12 cellular contexts compared by ENCODE assay signal in the genomic region with DNA sequence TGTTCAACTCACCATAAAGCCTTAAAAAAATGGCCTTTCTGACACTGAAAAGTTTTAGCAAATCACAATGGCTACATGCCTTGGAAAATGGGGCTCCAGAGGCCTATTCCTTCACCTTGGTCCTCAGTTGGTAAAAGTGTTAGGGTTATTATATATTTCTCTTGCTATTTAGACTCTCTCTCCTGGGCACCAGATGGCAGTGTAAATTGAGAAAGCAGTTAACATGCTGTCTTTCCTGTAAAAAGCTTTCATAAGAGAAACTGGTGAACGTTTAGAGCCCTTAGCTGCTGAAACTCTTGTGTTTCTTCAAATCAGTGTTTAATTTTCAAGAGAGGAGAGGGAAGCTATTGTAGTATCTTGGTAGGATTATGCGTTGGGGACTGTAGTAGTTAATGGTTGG.
DNase-seq lines count a peak whose midpoint lies in the region; ATAC-seq and TF ChIP-seq lines count a peak whose summit lies in the region.
"Had no signal": no experiment of that assay in that cellular context is flagged by ENCODE, and none has a peak within 500 bp of the region (broad histone marks: within the 10 kb centered on the region; RNA-seq: fewer than 3 reads in every experiment).

No MANE protein-coding gene starts in this region.

- H3K36me3 ChIP-seq in A673 (ENCODE audit: insufficient read depth, low read length, poor library complexity, severe bottlenecking) (no peaks in the 10 kb centered on the region), GM23338 (ENCODE audit: insufficient read depth) (no peaks in the 10 kb centered on the region), Panc1 (ENCODE audit: control insufficient read depth, insufficient read depth, low read length) (no peaks in the 10 kb centered on the region)
- H3K36me3 ChIP-seq: ascending aorta, transverse colon had no signal

- H3K27me3 Mint-ChIP-seq in GM23338 (ENCODE audit: insufficient read depth, low read depth, poor library complexity) (peaks cover 6% of the 10 kb centered on the region), WTC11 (ENCODE audit: low read depth) (no peaks in the 10 kb centered on the region)
- H3K27me3 Mint-ChIP-seq: T-helper 17 cell had no signal

- H3F3A ChIP-seq in GM23338 (replicated peaks; ENCODE audit: low read depth), result no peaks in the 10 kb centered on the region

- BruUV-seq in A673 (replicated peaks; lab: Mats Ljungman, UMichigan) (no TSS peak), Panc1 (replicated peaks; lab: Mats Ljungman, UMichigan) (no TSS peak)

- H3K79me2 ChIP-seq in GM23338 (replicated peaks; ENCODE audit: insufficient read depth), result no peaks in the 10 kb centered on the region

- peaks cover 6% of the 10 kb centered on the region for H3K9me2 ChIP-seq in GM23338 (ENCODE audit: insufficient read depth)

- H3K4me3 ChIP-seq in A673 (ENCODE audit: low read depth, low read length, poor library complexity, severe bottlenecking) (no peak overlapping the region), GM23338 (no peak overlapping the region), Panc1 (ENCODE audit: low read depth in 2 of 2, low read length in 2 of 2) (no peak overlapping the region), epithelial cell of proximal tubule (ENCODE audit: low read depth, low read length) (no peak overlapping the region)
- H3K4me3 ChIP-seq: ascending aorta, transverse colon had no signal

- DNase-seq in A673 (ENCODE audit: low spot score), result no peak
- no peak for DNase-seq in GM23338 (ENCODE audit: low spot score)
- no peak for DNase-seq in Panc1 (ENCODE audit: low read depth, low spot score)
- DNase-seq in epithelial cell of proximal tubule (ENCODE audit: low read depth), result no peak
- DNase-seq in middle frontal gyrus (ENCODE audit: extremely low spot score, low spot score), result no peak
- DNase-seq in NCI-H187 (lab: John Stamatoyannopoulos, UW), result no peak
- DNase-seq in WTC11 (ENCODE audit: low spot score), result no peak
- DNase-seq: NCI-H2081 treated with DMSO at 0.1 percent for 48 hours, T-helper 17 cell, transverse colon had no signal

- intact Hi-C loops in A673 (cut with micrococcal nuclease; ENCODE audit: unreplicated experiment), result no loop called here
- intact Hi-C loops in Panc1 (cut with micrococcal nuclease; ENCODE audit: unreplicated experiment), result loop anchor here (5.0 to 10.0 kb wide), 2 partner anchors 1059 to 1207 kb away; no protein-coding TSS in a partner anchor

- H3K4me1 ChIP-seq in A673 (ENCODE audit: insufficient read depth, low read length, poor library complexity, severe bottlenecking) (no peaks in the 10 kb centered on the region), GM23338 (ENCODE audit: insufficient read depth) (no peaks in the 10 kb centered on the region), Panc1 (ENCODE audit: control insufficient read depth, insufficient read depth, low read length) (no peaks in the 10 kb centered on the region)
- H3K4me1 ChIP-seq: ascending aorta, transverse colon had no signal

- H3K4me2 ChIP-seq in GM23338, result no peak overlapping the region

- H3K27ac Mint-ChIP-seq in GM23338 (no peak overlapping the region), WTC11 (no peak overlapping the region)
- H3K27ac Mint-ChIP-seq: T-helper 17 cell had no signal

- in situ Hi-C loops in Panc1 (cut with HindIII; ENCODE audit: low pct_unique_long_range_greater_than_20kb, low sequenced_read_pairs), result no loop called here

- CTCF ChIA-PET in A673 (lab: Charles Lee) (no interaction called here), Panc1 (lab: Charles Lee) (no interaction called here), WTC11 (lab: Charles Lee) (interaction anchor here (0.7 kb wide), 1 partner anchor 8 kb away, joined by 3 read pairs; no protein-coding TSS in a partner anchor)

- H3K27ac ChIP-seq in A673 (ENCODE audit: low read depth, low read length, poor library complexity, severe bottlenecking), result no peak overlapping the region
- H3K27ac ChIP-seq in GM23338 (ENCODE audit: low read depth), result no peak overlapping the region
- no peak overlapping the region for H3K27ac ChIP-seq in Panc1 (ENCODE audit: low read length)
- H3K27ac ChIP-seq: ascending aorta, transverse colon had no signal

- H3K27me3 ChIP-seq in A673 (replicated peaks; ENCODE audit: insufficient read depth, low read depth, low read length, poor library complexity) (no peaks in the 10 kb centered on the region), GM23338 (ENCODE audit: insufficient read depth) (no peaks in the 10 kb centered on the region), Panc1 (ENCODE audit: control insufficient read depth, insufficient read depth, low read length) (no peaks in the 10 kb centered on the region)
- H3K27me3 ChIP-seq: ascending aorta, transverse colon had no signal

- no peak overlapping the region for H3K4me3 Mint-ChIP-seq in GM23338
- H3K4me3 Mint-ChIP-seq in WTC11, result no peak overlapping the region
- H3K4me3 Mint-ChIP-seq: T-helper 17 cell had no signal

- no peaks in the 10 kb centered on the region for H3K9me3 Mint-ChIP-seq in GM23338
- H3K9me3 Mint-ChIP-seq in WTC11, result no peaks in the 10 kb centered on the region

- POLR2A ChIA-PET in A673 (lab: Charles Lee; ENCODE audit: low non-redundant PET), result no interaction called here
- POLR2A ChIA-PET in Panc1 (lab: Charles Lee), result no interaction called here
- POLR2A ChIA-PET in WTC11 (lab: Charles Lee), result no interaction called here

- no peaks in the 10 kb centered on the region; the same call in 2 of the 3 replicates for H3K4me1 Mint-ChIP-seq in GM23338
- H3K4me1 Mint-ChIP-seq in WTC11, result peaks cover under 1% of the 10 kb centered on the region; the same call in 1 of the 2 replicates
- H3K4me1 Mint-ChIP-seq: T-helper 17 cell had no signal

- peak; percentile 40; the same call in 1 of the 2 replicates for TF ChIP-seq CTCF in A673 (conservative IDR thresholded peaks at IDR 0.05; ENCODE audit: low read depth, low read length)
- peak; percentile 27 to 28; a peak in 3 of 4 replicates for TF ChIP-seq CTCF in GM23338 (conservative IDR thresholded peaks at IDR 0.05; ENCODE audit: low read depth in 2 of 2)
- peak; percentile 30; the same call in 1 of the 2 replicates for TF ChIP-seq CTCF in Panc1 (IDR thresholded peaks at IDR 0.05)
- peak; percentile 52 for TF ChIP-seq CTCF in epithelial cell of proximal tubule (conservative IDR thresholded peaks at IDR 0.05; ENCODE audit: low read depth, low read length)
- no peak for TF ChIP-seq CTCF in WTC11 (IDR thresholded peaks at IDR 0.05)

- H2AFZ ChIP-seq in GM23338, result no peak overlapping the region

- H4K20me1 ChIP-seq in GM23338 (replicated peaks; ENCODE audit: insufficient read depth), result no peaks in the 10 kb centered on the region

- H3K9me3 ChIP-seq in A673 (ENCODE audit: low read depth, low read length, poor library complexity, severe bottlenecking), result no peaks in the 10 kb centered on the region
- no peaks in the 10 kb centered on the region for H3K9me3 ChIP-seq in Panc1 (ENCODE audit: control insufficient read depth, insufficient read depth, low read depth, low read length)
- H3K9me3 ChIP-seq: ascending aorta, transverse colon had no signal

- peaks cover 11% of the 10 kb centered on the region; the same call in 1 of the 3 replicates for H3K36me3 Mint-ChIP-seq in GM23338 (ENCODE audit: low read depth)
- 0 out of 2 replicates have a peak, but pooled peaks cover 6% of the 10 kb centered on the region for H3K36me3 Mint-ChIP-seq in WTC11

- ATAC-seq in GM23338 (no peak), Panc1 (no peak), HG03342 (IDR thresholded peaks at IDR 0.05; ENCODE audit: unreplicated experiment) (no peak), WTC11 (no peak)
- ATAC-seq: T-helper 17 cell had no signal

TF ChIP-seq in GM23338, 12 proteins besides CTCF, POLR2A, EP300 and RAD21:
- TF ChIP-seq JUNB (IDR thresholded peaks at IDR 0.05; ENCODE audit: unreplicated experiment), result no peak

TF ChIP-seq in WTC11, 78 proteins besides CTCF, POLR2A, EP300 and RAD21 (continues in another document):
- TF ChIP-seq RELA (CRISPR knock-in tag; IDR thresholded peaks at IDR 0.05; ENCODE audit: borderline replicate concordance) (no peak), ETV6 (CRISPR knock-in tag; IDR thresholded peaks at IDR 0.05) (no peak), MYBL2 (CRISPR knock-in tag; IDR thresholded peaks at IDR 0.05) (no peak), E2F4 (CRISPR knock-in tag; IDR thresholded peaks at IDR 0.05; ENCODE audit: borderline replicate concordance, low read depth) (no peak)
- TF ChIP-seq, protein P1, sequence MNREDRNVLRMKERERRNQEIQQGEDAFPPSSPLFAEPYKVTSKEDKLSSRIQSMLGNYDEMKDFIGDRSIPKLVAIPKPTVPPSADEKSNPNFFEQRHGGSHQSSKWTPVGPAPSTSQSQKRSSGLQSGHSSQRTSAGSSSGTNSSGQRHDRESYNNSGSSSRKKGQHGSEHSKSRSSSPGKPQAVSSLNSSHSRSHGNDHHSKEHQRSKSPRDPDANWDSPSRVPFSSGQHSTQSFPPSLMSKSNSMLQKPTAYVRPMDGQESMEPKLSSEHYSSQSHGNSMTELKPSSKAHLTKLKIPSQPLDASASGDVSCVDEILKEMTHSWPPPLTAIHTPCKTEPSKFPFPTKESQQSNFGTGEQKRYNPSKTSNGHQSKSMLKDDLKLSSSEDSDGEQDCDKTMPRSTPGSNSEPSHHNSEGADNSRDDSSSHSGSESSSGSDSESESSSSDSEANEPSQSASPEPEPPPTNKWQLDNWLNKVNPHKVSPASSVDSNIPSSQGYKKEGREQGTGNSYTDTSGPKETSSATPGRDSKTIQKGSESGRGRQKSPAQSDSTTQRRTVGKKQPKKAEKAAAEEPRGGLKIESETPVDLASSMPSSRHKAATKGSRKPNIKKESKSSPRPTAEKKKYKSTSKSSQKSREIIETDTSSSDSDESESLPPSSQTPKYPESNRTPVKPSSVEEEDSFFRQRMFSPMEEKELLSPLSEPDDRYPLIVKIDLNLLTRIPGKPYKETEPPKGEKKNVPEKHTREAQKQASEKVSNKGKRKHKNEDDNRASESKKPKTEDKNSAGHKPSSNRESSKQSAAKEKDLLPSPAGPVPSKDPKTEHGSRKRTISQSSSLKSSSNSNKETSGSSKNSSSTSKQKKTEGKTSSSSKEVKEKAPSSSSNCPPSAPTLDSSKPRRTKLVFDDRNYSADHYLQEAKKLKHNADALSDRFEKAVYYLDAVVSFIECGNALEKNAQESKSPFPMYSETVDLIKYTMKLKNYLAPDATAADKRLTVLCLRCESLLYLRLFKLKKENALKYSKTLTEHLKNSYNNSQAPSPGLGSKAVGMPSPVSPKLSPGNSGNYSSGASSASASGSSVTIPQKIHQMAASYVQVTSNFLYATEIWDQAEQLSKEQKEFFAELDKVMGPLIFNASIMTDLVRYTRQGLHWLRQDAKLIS (CRISPR knock-in tag; IDR thresholded peaks at IDR 0.05; ENCODE audit: borderline replicate concordance), result no peak
